In genomic region chr9:97840521-97840920, GRCh38 we compare ENCODE assay signal across 23 cellular contexts. TPM values are rescaled to one million over a fixed set of nuclear protein-coding genes. Genes with fewer than 3 reads are reported as not detected.
DNase-seq lines count a peak whose midpoint lies in the region; ATAC-seq and TF ChIP-seq lines count a peak whose summit lies in the region.
"Had no signal": no experiment of that assay in that cellular context is flagged by ENCODE, and none has a peak within 500 bp of the region (broad histone marks: within the 10 kb centered on the region; RNA-seq: fewer than 3 reads in every experiment).

No MANE protein-coding gene starts in this region.

- no peak overlapping the region for H2BK5ac ChIP-seq in H9 (ENCODE audit: insufficient read length, low read length)

- H3K36me3 ChIP-seq in lower lobe of right lung, result no peaks in the 10 kb centered on the region
- H3K36me3 ChIP-seq: MG63, SJSA1 had no signal

- H2BK20ac ChIP-seq in H9 (ENCODE audit: low read depth, low read length, poor library complexity, severe bottlenecking), result no peak overlapping the region

- H4K5ac ChIP-seq in H9 (ENCODE audit: insufficient read length, low read depth, low read length), result no peak overlapping the region

- no peak overlapping the region for H2AK5ac ChIP-seq in H9 (ENCODE audit: insufficient read length, low read length)

- H3K27me3 Mint-ChIP-seq in H9 (ENCODE audit: low read depth), result peaks cover 65% of the 10 kb centered on the region

- H3K23ac ChIP-seq in H9 (ENCODE audit: insufficient read length, low read depth, low read length), result no peak overlapping the region

- H3K9me3 ChIP-seq in H9 (ENCODE audit: control insufficient read depth, low read depth, low read length), result no peaks in the 10 kb centered on the region
- no peaks in the 10 kb centered on the region for H3K9me3 ChIP-seq in lower lobe of right lung
- H3K9me3 ChIP-seq: Caco-2, MG63, SJSA1 had no signal

- TF ChIP-seq CTCF in AG10803 (conservative IDR thresholded peaks at IDR 0.05; ENCODE audit: low read length) (no peak), H9 (conservative IDR thresholded peaks at IDR 0.05) (no peak), fibroblast of the aortic adventitia (IDR thresholded peaks at IDR 0.05; ENCODE audit: insufficient read depth, low read length) (no peak), lower lobe of right lung (IDR thresholded peaks at IDR 0.05) (no peak)

- H2AFZ ChIP-seq in H9 (ENCODE audit: low read length), result no peak overlapping the region
- H2AFZ ChIP-seq: GM23248, PC-9 had no signal

- H2BK120ac ChIP-seq in H9 (ENCODE audit: low read depth, low read length, poor library complexity, severe bottlenecking), result no peak overlapping the region

- no peak overlapping the region for H3K27ac Mint-ChIP-seq in H9
- H3K27ac Mint-ChIP-seq: CD14-positive monocyte had no signal

- H2BK15ac ChIP-seq in H9 (ENCODE audit: low read depth, low read length), result no peak overlapping the region

- H3K14ac ChIP-seq in H9 (ENCODE audit: insufficient read depth, low read length), result no peak overlapping the region

- H3K56ac ChIP-seq in H9 (ENCODE audit: insufficient read length, low read depth, low read length), result no peak overlapping the region

- H3K9me3 Mint-ChIP-seq in H9, result no peaks in the 10 kb centered on the region

- H3K4me3 Mint-ChIP-seq in H9, result no peak overlapping the region

- H3K23me2 ChIP-seq in H9 (ENCODE audit: insufficient read length, low read depth, low read length, poor library complexity, severe bottlenecking), result no peaks in the 10 kb centered on the region

- no peak overlapping the region for H3K4me3 ChIP-seq in AG10803 (ENCODE audit: low read length)
- no peak overlapping the region for H3K4me3 ChIP-seq in fibroblast of the aortic adventitia (ENCODE audit: low read depth, low read length)
- no peak overlapping the region for H3K4me3 ChIP-seq in lower lobe of right lung
- H3K4me3 ChIP-seq: GM12878, GM23248, MG63, PC-9, SJSA1 had no signal

- DNase-seq in AG10803 (ENCODE audit: low read depth) (peak; percentile 17), H9 (no peak), NCI-H226 (peak; percentile 86), fibroblast of the aortic adventitia (ENCODE audit: low read depth) (peak; percentile 54), COLO668 (lab: John Stamatoyannopoulos, UW; ENCODE audit: unreplicated experiment) (no peak), SK-N-DZ (ENCODE audit: low spot score) (no peak), lower lobe of right lung (no peak)
- DNase-seq: AML-193, Caco-2, DMS53, GM23248, MG63, NCI-H1092, NCI-H2081 treated with DMSO at 0.1 percent for 48 hours, NCI-H510A treated with DMSO at 0.1 percent for 48 hours, PC-9 had no signal

- H3K27me3 ChIP-seq in H9 (ENCODE audit: insufficient read depth, low read length) (no peaks in the 10 kb centered on the region; the same call in 1 of the 2 replicates), lower lobe of right lung (ENCODE audit: low read depth) (peaks cover 38% of the 10 kb centered on the region)
- H3K27me3 ChIP-seq: MG63, SJSA1 had no signal

- H3K9ac ChIP-seq in H9 (ENCODE audit: extremely low read depth, insufficient read length, low read length), result no peak overlapping the region
- H3K9ac ChIP-seq: GM23248, KMS-11 had no signal

- H3K79me2 ChIP-seq in H9 (ENCODE audit: insufficient read depth, low read length), result no peaks in the 10 kb centered on the region

- no peaks in the 10 kb centered on the region for H3K36me3 Mint-ChIP-seq in H9 (ENCODE audit: insufficient read depth in 1 of 3, low read depth in 3 of 3)
- H3K36me3 Mint-ChIP-seq: CD14-positive monocyte had no signal

- intact Hi-C loops in lower lobe of right lung (cut with DNase I), result no loop called here

- ATAC-seq in GM18870 (IDR thresholded peaks at IDR 0.05; ENCODE audit: unreplicated experiment) (no peak), lower lobe of right lung (no peak)
- ATAC-seq: GM12878, HepG2 had no signal

- no peak overlapping the region for H4K91ac ChIP-seq in H9 (ENCODE audit: insufficient read length, low read depth, low read length)

- no peak overlapping the region for H3K18ac ChIP-seq in H9 (ENCODE audit: insufficient read length, low read depth, low read length)

- no peak overlapping the region for H3K4ac ChIP-seq in H9 (ENCODE audit: low read depth, low read length)

- H2BK12ac ChIP-seq in H9 (ENCODE audit: insufficient read length, low read depth, low read length), result no peak overlapping the region

- H3K4me1 ChIP-seq in H9 (ENCODE audit: insufficient read depth, low read length) (no peaks in the 10 kb centered on the region; the same call in 1 of the 2 replicates), lower lobe of right lung (no peaks in the 10 kb centered on the region)
- H3K4me1 ChIP-seq: Caco-2 had no signal

- H4K8ac ChIP-seq in H9 (replicated peaks; ENCODE audit: insufficient read length, low read depth, low read length), result no peak overlapping the region

- H3K79me1 ChIP-seq in H9 (ENCODE audit: insufficient read depth, low read depth, low read length, poor library complexity, severe bottlenecking), result no peaks in the 10 kb centered on the region

- peaks cover 5 to 8% of the 10 kb centered on the region in 2 experiments for H3K4me1 Mint-ChIP-seq in H9
- H3K4me1 Mint-ChIP-seq: CD14-positive monocyte had no signal

- H3T11ph ChIP-seq in H9 (ENCODE audit: low read length), result no peak overlapping the region

- no peak overlapping the region for H3K27ac ChIP-seq in H9 (ENCODE audit: insufficient read length, low read depth, low read length)
- H3K27ac ChIP-seq in lower lobe of right lung, result no peak overlapping the region
- H3K27ac ChIP-seq: GM23248, KMS-11, PC-9, SJSA1 had no signal

- H4K20me1 ChIP-seq in H9 (ENCODE audit: control insufficient read depth, insufficient read depth, insufficient read length), result no peaks in the 10 kb centered on the region

- peak overlapping the region; percentile 12 for H3K4me2 ChIP-seq in H9 (ENCODE audit: insufficient read depth, insufficient read length, low read length)
- H3K4me2 ChIP-seq: KMS-11, PC-9 had no signal

RNA-seq across cellular contexts. Expression of gene FOXE1, which starts 12.5 kb away (rescaled TPM):
- total RNA-seq in H9 (2021) (not detected in 2 replicates), fibroblast of the aortic adventitia (ENCODE audit: low replicate concordance) (not detected in 2 replicates), lower lobe of right lung (not detected)
- 0.02 and 0.03 TPM in 2 replicates for polyA plus RNA-seq in SK-N-DZ (2014; cell fraction: cytosol; rRNA removed)
- polyA plus RNA-seq in SK-N-DZ (2014; cell fraction: nucleus; rRNA removed), result not detected in 2 replicates
- total RNA-seq: A673, Caco-2, GM12878, GM23248, HepG2 had no signal
- polyA plus RNA-seq: CD14-positive monocyte, GM12878, GM23248, HepG2 had no signal

Comparison
In these comparisons a context has a peak if more than half of its experiments do, and no peak if none do; other contexts are left out.
1. DNase-seq: peak in AG10803 (single experiment), NCI-H226 (single experiment) and fibroblast of the aortic adventitia (single experiment); none in H9 (single experiment), COLO668 (single experiment), SK-N-DZ (single experiment) and lower lobe of right lung (single experiment).